29 cellular contexts compared by ENCODE assay signal in genomic region chr15:71974211-71974610, GRCh38.
"Had no signal": no experiment of that assay in that cellular context is flagged by ENCODE, and none has a peak within 500 bp of the region (broad histone marks: within the 10 kb centered on the region; RNA-seq: fewer than 3 reads in every experiment).

No MANE protein-coding gene starts in this region.

- DNase-seq: activated CD4-positive, alpha-beta T cell treated with anti-CD3 and anti-CD28 coated beads, Interleukin-2, amount 10 ng/mL, durations not matched to agents 24 days and 14 days; activated CD4-positive, alpha-beta T cell treated with anti-CD3 and anti-CD28 coated beads, Interleukin-2, amount 50 U/mL, for 4 hours; activated CD8-positive, alpha-beta T cell treated with anti-CD3 and anti-CD28 coated beads for 36 hours; activated gamma-delta T cell; activated naive CD4-positive, alpha-beta T cell treated with Interleukin-2 at 50 U/mL for 16 hours; activated naive CD8-positive, alpha-beta T cell treated with anti-CD3 and anti-CD28 coated beads, Interleukin-2, amount 10 ng/mL, durations not matched to agents 7 days and 5 days; activated T-cell treated with anti-CD3 and anti-CD28 coated beads, Interleukin-2, amount 50 U/mL, for 24 hours; amygdala; cerebellar nuclear complex; Kasumi-1; KG1; MG63; NCI-H1048; NCI-H1105 treated with DMSO at 0.1 percent for 48 hours; NCI-H1436; NCI-H1694; NCI-H1930; NCI-H2081 treated with DMSO at 0.1 percent for 48 hours; NCI-H2171; NCI-H510A; NCI-H526; NCI-H748 treated with DMSO at 0.1 percent for 48 hours; NK-92 treated with Interleukin-12 subunit alpha and Interleukin-12 subunit beta, amount 100 ng/mL, for 24 hours; Right ventricle myocardium superior had no signal

- ATAC-seq: activated CD8-positive, alpha-beta T cell treated with anti-CD3 and anti-CD28 coated beads for 36 hours had no signal

- H3K27ac Mint-ChIP-seq: activated CD4-positive, alpha-beta T cell treated with anti-CD3 and anti-CD28 coated beads, Interleukin-2, amount 10 ng/mL, durations not matched to agents 24 days and 14 days; activated CD8-positive, alpha-beta T cell treated with anti-CD3 and anti-CD28 coated beads for 36 hours; activated naive CD8-positive, alpha-beta T cell treated with anti-CD3 and anti-CD28 coated beads, Interleukin-2, amount 10 ng/mL, durations not matched to agents 7 days and 5 days; activated T-cell treated with anti-CD3 and anti-CD28 coated beads, Interleukin-2, amount 50 U/mL, for 24 hours; activated T-helper 2 cell treated with anti-CD3 and anti-CD28 coated beads, Interferon-gamma antibody, Interleukin-2, Interleukin-4, amounts not matched to agents 10 μg/mL and 5 μg/mL and 100 μg/mL, durations not matched to agents 14 hours and 24 hours and 36 hours; T-helper 2 cell treated with Interferon-gamma antibody and Interleukin-4, amounts not matched to agents 5 μg/mL and 100 μg/mL, for 36 hours had no signal

- H3K36me3 Mint-ChIP-seq: activated naive CD8-positive, alpha-beta T cell treated with anti-CD3 and anti-CD28 coated beads, Interleukin-2, amount 10 ng/mL, durations not matched to agents 7 days and 5 days had no signal

- H3K4me3 Mint-ChIP-seq: activated CD4-positive, alpha-beta T cell treated with anti-CD3 and anti-CD28 coated beads, Interleukin-2, amount 10 ng/mL, durations not matched to agents 24 days and 14 days; activated CD8-positive, alpha-beta T cell treated with anti-CD3 and anti-CD28 coated beads for 36 hours; activated naive CD4-positive, alpha-beta T cell treated with anti-CD3 and anti-CD28 coated beads, Interleukin-2, amount 50 U/mL, for 24 hours; activated naive CD8-positive, alpha-beta T cell treated with anti-CD3 and anti-CD28 coated beads, Interleukin-2, amount 10 ng/mL, durations not matched to agents 7 days and 5 days; activated T-cell treated with anti-CD3 and anti-CD28 coated beads, Interleukin-2, amount 50 U/mL, for 24 hours; T-helper 2 cell treated with Interferon-gamma antibody and Interleukin-4, amounts not matched to agents 5 μg/mL and 100 μg/mL, for 36 hours had no signal

- H3K27ac ChIP-seq: ascending aorta, SK-N-MC had no signal

- H3K4me1 Mint-ChIP-seq: activated CD4-positive, alpha-beta T cell treated with anti-CD3 and anti-CD28 coated beads, Interleukin-2, amount 10 ng/mL, durations not matched to agents 24 days and 14 days; activated naive CD4-positive, alpha-beta T cell treated with anti-CD3 and anti-CD28 coated beads, Interleukin-2, amount 50 U/mL, for 24 hours; activated naive CD8-positive, alpha-beta T cell treated with anti-CD3 and anti-CD28 coated beads, Interleukin-2, amount 10 ng/mL, durations not matched to agents 7 days and 5 days had no signal

- H3K27me3 Mint-ChIP-seq: activated CD4-positive, alpha-beta T cell treated with anti-CD3 and anti-CD28 coated beads, Interleukin-2, amount 10 ng/mL, durations not matched to agents 24 days and 14 days; activated CD8-positive, alpha-beta T cell treated with anti-CD3 and anti-CD28 coated beads for 36 hours; activated naive CD4-positive, alpha-beta T cell treated with anti-CD3 and anti-CD28 coated beads, Interleukin-2, amount 50 U/mL, for 24 hours; activated naive CD8-positive, alpha-beta T cell treated with anti-CD3 and anti-CD28 coated beads, Interleukin-2, amount 10 ng/mL, durations not matched to agents 7 days and 5 days; activated T-cell treated with anti-CD3 and anti-CD28 coated beads, Interleukin-2, amount 50 U/mL, for 24 hours had no signal

- H3K9me3 Mint-ChIP-seq: activated CD4-positive, alpha-beta T cell treated with anti-CD3 and anti-CD28 coated beads, Interleukin-2, amount 10 ng/mL, durations not matched to agents 24 days and 14 days; activated CD8-positive, alpha-beta T cell treated with anti-CD3 and anti-CD28 coated beads for 36 hours; activated naive CD4-positive, alpha-beta T cell treated with anti-CD3 and anti-CD28 coated beads, Interleukin-2, amount 50 U/mL, for 24 hours; activated naive CD8-positive, alpha-beta T cell treated with anti-CD3 and anti-CD28 coated beads, Interleukin-2, amount 10 ng/mL, durations not matched to agents 7 days and 5 days; activated T-cell treated with anti-CD3 and anti-CD28 coated beads, Interleukin-2, amount 50 U/mL, for 24 hours; activated T-helper 2 cell treated with anti-CD3 and anti-CD28 coated beads, Interferon-gamma antibody, Interleukin-2, Interleukin-4, amounts not matched to agents 10 μg/mL and 5 μg/mL and 100 μg/mL, durations not matched to agents 14 hours and 24 hours and 36 hours; T-helper 2 cell treated with Interferon-gamma antibody and Interleukin-4, amounts not matched to agents 5 μg/mL and 100 μg/mL, for 36 hours had no signal
